13 cellular contexts compared by ENCODE assay signal in genomic region chr2:45264227-45265225, GRCh38.
A peak's percentile ranks its signal among the peaks of the same experiment; 100 is the strongest.
DNase-seq lines count a peak whose midpoint lies in the region; ATAC-seq and TF ChIP-seq lines count a peak whose summit lies in the region.
"Had no signal": no experiment of that assay in that cellular context is flagged by ENCODE, and none has a peak within 500 bp of the region (broad histone marks: within the 10 kb centered on the region; RNA-seq: fewer than 3 reads in every experiment).

No MANE protein-coding gene starts in this region.

- POLR2A ChIA-PET in WTC11 (lab: Charles Lee), result no interaction called here
- POLR2A ChIA-PET in CD4-positive, alpha-beta memory T cell (lab: Charles Lee; ENCODE audit: partially characterized antibody), result no interaction called here

- peaks cover 16% of the 10 kb centered on the region for H3K36me3 Mint-ChIP-seq in WTC11
- no peaks in the 10 kb centered on the region for H3K36me3 Mint-ChIP-seq in CD4-positive, alpha-beta memory T cell

- ATAC-seq in WTC11, result no peak
- ATAC-seq in heart right ventricle, result no peak

- H3K27me3 ChIP-seq in CD4-positive, alpha-beta memory T cell (ENCODE audit: insufficient read depth, low read length), result no peaks in the 10 kb centered on the region
- H3K27me3 ChIP-seq in heart right ventricle, result peaks cover 0 to 28% (median 0%) of the 10 kb centered on the region in 7 donors
- H3K27me3 ChIP-seq: BE2C had no signal

- TF ChIP-seq CTCF in WTC11 (IDR thresholded peaks at IDR 0.05) (no peak), heart right ventricle (IDR thresholded peaks at IDR 0.05) (no peak)

- peaks cover 27% of the 10 kb centered on the region for H3K9me3 Mint-ChIP-seq in WTC11
- H3K9me3 Mint-ChIP-seq in CD4-positive, alpha-beta memory T cell, result no peaks in the 10 kb centered on the region

- H3K4me1 ChIP-seq in CD4-positive, alpha-beta memory T cell (ENCODE audit: insufficient read depth, low read length), result no peaks in the 10 kb centered on the region
- H3K4me1 ChIP-seq in heart right ventricle, result peaks cover 0 to 12% (median 5%) of the 10 kb centered on the region in 9 donors

- H3K4me3 ChIP-seq in CD4-positive, alpha-beta memory T cell (ENCODE audit: low read length in 2 of 2), result no peak overlapping the region
- no peak overlapping the region for H3K4me3 ChIP-seq in heart right ventricle
- H3K4me3 ChIP-seq: SK-N-MC had no signal

- H3K27ac ChIP-seq in CD4-positive, alpha-beta memory T cell (ENCODE audit: low read depth, low read length), result no peak overlapping the region
- no peak overlapping the region for H3K27ac ChIP-seq in heart right ventricle
- H3K27ac ChIP-seq: SK-N-MC had no signal

- no peak overlapping the region for H3K27ac Mint-ChIP-seq in WTC11
- H3K27ac Mint-ChIP-seq in CD4-positive, alpha-beta memory T cell, result no peak overlapping the region
- H3K27ac Mint-ChIP-seq: stimulated activated naive CD8-positive, alpha-beta T cell treated with anti-CD3 and anti-CD28 coated beads, Interleukin-15, Interleukin-2, amounts not matched to agents 100 ng/mL and 50 ng/mL, for 24 hours had no signal

- CTCF ChIA-PET in WTC11 (lab: Charles Lee), result no interaction called here
- CTCF ChIA-PET in CD4-positive, alpha-beta memory T cell (lab: Charles Lee; ENCODE audit: partially characterized antibody), result interaction anchor here (0.9 kb wide), 1 partner anchor 229 kb away, joined by 4 read pairs; no protein-coding TSS in a partner anchor

- H3K4me1 Mint-ChIP-seq in WTC11, result peaks cover 43% of the 10 kb centered on the region
- H3K4me1 Mint-ChIP-seq in CD4-positive, alpha-beta memory T cell, result peaks cover 0 to 3% (median 0%) of the 10 kb centered on the region in 4 donors

- peak; percentile 29 for DNase-seq in stimulated activated CD4-positive, alpha-beta T cell treated with anti-CD3 and anti-CD28 coated beads, Interleukin-1b, Interleukin-23, amount 100 ng/mL, for 48 hours
- no peak for DNase-seq in stimulated activated CD4-positive, alpha-beta T cell treated with anti-CD3 and anti-CD28 coated beads, Interleukin-4, amount 100 ng/mL, for 1 hour
- DNase-seq in WTC11 (ENCODE audit: low spot score), result no peak
- peak; percentile 53 for DNase-seq in hepatic stellate cell (ENCODE audit: low spot score)
- no peak for DNase-seq in iPS-NIHi7 (ENCODE audit: extremely low spot score)
- DNase-seq in CD4-positive, alpha-beta memory T cell, result no peak
- DNase-seq in DMS 273 (lab: John Stamatoyannopoulos, UW; ENCODE audit: unreplicated experiment), result no peak
- no peak for DNase-seq in heart right ventricle
- DNase-seq: aorta; BE2C; effector CD8-positive, alpha-beta T cell had no signal

- WGBS in heart right ventricle, 2 donors, result 89 to 90% methylated on average over 11 of the region's 11 CpGs

- no peaks in the 10 kb centered on the region for H3K36me3 ChIP-seq in CD4-positive, alpha-beta memory T cell (ENCODE audit: insufficient read depth, low read length)
- no peaks in the 10 kb centered on the region for H3K36me3 ChIP-seq in heart right ventricle
- H3K36me3 ChIP-seq: BE2C had no signal

- H3K9me3 ChIP-seq in CD4-positive, alpha-beta memory T cell (ENCODE audit: control insufficient read depth in 1 of 2, low read length in 2 of 2), result no peaks in the 10 kb centered on the region
- H3K9me3 ChIP-seq in heart right ventricle, result no peaks in the 10 kb centered on the region
- H3K9me3 ChIP-seq: BE2C had no signal

- intact Hi-C loops in CD4-positive, alpha-beta memory T cell (cut with micrococcal nuclease), result no loop called here
- intact Hi-C loops in heart right ventricle (cut with DNase I), result no loop called here

- peaks cover 8% of the 10 kb centered on the region for H3K27me3 Mint-ChIP-seq in WTC11 (ENCODE audit: low read depth)
- peaks cover 5 to 20% of the 10 kb centered on the region in 2 donors for H3K27me3 Mint-ChIP-seq in CD4-positive, alpha-beta memory T cell

- H3K4me3 Mint-ChIP-seq in WTC11, result no peak overlapping the region
- H3K4me3 Mint-ChIP-seq in CD4-positive, alpha-beta memory T cell, result no peak overlapping the region
- H3K4me3 Mint-ChIP-seq: stimulated activated naive CD8-positive, alpha-beta T cell treated with anti-CD3 and anti-CD28 coated beads, Interleukin-15, Interleukin-2, amounts not matched to agents 100 ng/mL and 50 ng/mL, for 24 hours had no signal

TF ChIP-seq in WTC11, 78 proteins besides CTCF, POLR2A, EP300 and RAD21:
- TF ChIP-seq ZNF232 (CRISPR knock-in tag; IDR thresholded peaks at IDR 0.05), result peak; percentile 53; the same call in 1 of the 2 replicates
- no peak for TF ChIP-seq CREM (CRISPR knock-in tag; IDR thresholded peaks at IDR 0.05)
- no peak for TF ChIP-seq ZNF425 (CRISPR knock-in tag; conservative IDR thresholded peaks at IDR 0.05)

Comparison
In these comparisons a context has a peak if more than half of its experiments do, and no peak if none do; other contexts are left out.
1. DNase-seq: peak in stimulated activated CD4-positive, alpha-beta T cell treated with anti-CD3 and anti-CD28 coated beads, Interleukin-1b, Interleukin-23, amount 100 ng/mL, for 48 hours (single experiment) and hepatic stellate cell (single experiment); none in stimulated activated CD4-positive, alpha-beta T cell treated with anti-CD3 and anti-CD28 coated beads, Interleukin-4, amount 100 ng/mL, for 1 hour (single experiment), WTC11 (single experiment), iPS-NIHi7 (single experiment), CD4-positive, alpha-beta memory T cell (0 of 5), DMS 273 (single experiment) and heart right ventricle (0 of 2).